1 cellular context compared by ENCODE assay signal in genomic region chr12:52952082-52952801, GRCh38.
TF ChIP-seq lines count a peak whose summit lies in the region.

No MANE protein-coding gene starts in this region.

TF ChIP-seq in K562, 482 proteins besides CTCF, POLR2A, EP300 and RAD21 (continues in another document):
- TF ChIP-seq FOXA3 (CRISPR knock-in tag; conservative IDR thresholded peaks at IDR 0.05 in 1 of 2, IDR thresholded peaks at IDR 0.05 in 1 of 2) (no peak), UBTF (IDR thresholded peaks at IDR 0.05; ENCODE audit: borderline replicate concordance in 1 of 2, low read depth in 2 of 2, low read length in 2 of 2) (no peak), XRCC5 (IDR thresholded peaks at IDR 0.05; ENCODE audit: low read depth, low read length) (peak; percentile 45; the same call in 1 of the 2 replicates), PTRF (tag; IDR thresholded peaks at IDR 0.05) (no peak), CXXC5 (CRISPR knock-in tag; IDR thresholded peaks at IDR 0.05) (peak; percentile 38; the same call in 1 of the 2 replicates), PHF8 (IDR thresholded peaks at IDR 0.05; ENCODE audit: borderline replicate concordance, low read length) (no peak), TAF9B (IDR thresholded peaks at IDR 0.05; ENCODE audit: partially characterized antibody) (no peak), TCF7 (IDR thresholded peaks at IDR 0.05; ENCODE audit: borderline replicate concordance) (no peak), ARID4B (CRISPR knock-in tag; IDR thresholded peaks at IDR 0.05) (peak; percentile 25; the same call in 1 of the 2 replicates), FOS (IDR thresholded peaks at IDR 0.05; ENCODE audit: extremely low read depth, insufficient read length) (no peak), NFE2L1 (tag; IDR thresholded peaks at IDR 0.05; ENCODE audit: borderline replicate concordance, low read depth) (no peak), NR2F6 (CRISPR knock-in tag; IDR thresholded peaks at IDR 0.05) (no peak), CHD2 (IDR thresholded peaks at IDR 0.05; ENCODE audit: low read depth, low read length) (no peak), DNMT1 (IDR thresholded peaks at IDR 0.05) (no peak), XRCC4 (IDR thresholded peaks at IDR 0.05; ENCODE audit: extremely low read depth, insufficient read depth, insufficient read length) (no peak), CBX2 (IDR thresholded peaks at IDR 0.05; ENCODE audit: insufficient read depth, low read length, poor library complexity, severe bottlenecking) (no peak), NELFE (IDR thresholded peaks at IDR 0.05; ENCODE audit: insufficient read depth, insufficient read length) (no peak), RBM14 (IDR thresholded peaks at IDR 0.05; ENCODE audit: borderline replicate concordance, insufficient read depth, low read depth, low read length) (no peak), FOXM1 (IDR thresholded peaks at IDR 0.05; ENCODE audit: low read depth) (no peak), FOXM1 (CRISPR knock-in tag; IDR thresholded peaks at IDR 0.05; ENCODE audit: low read depth) (no peak), BRD4 (IDR thresholded peaks at IDR 0.05) (no peak), TFAM (CRISPR knock-in tag; conservative IDR thresholded peaks at IDR 0.05) (no peak), ZNF407 (IDR thresholded peaks at IDR 0.05; ENCODE audit: low read depth) (no peak), FOSL1 (tag; conservative IDR thresholded peaks at IDR 0.05) (no peak), SNRNP70 (optimal IDR thresholded peaks at IDR 0.05; ENCODE audit: low read depth, low read length) (no peak), MBD1 (CRISPR knock-in tag; IDR thresholded peaks at IDR 0.05) (no peak), ZNF12 (CRISPR knock-in tag; IDR thresholded peaks at IDR 0.05) (no peak), ZFX (CRISPR knock-in tag; IDR thresholded peaks at IDR 0.05) (peak; percentile 50), ZNF263 (CRISPR knock-in tag; IDR thresholded peaks at IDR 0.05; ENCODE audit: borderline replicate concordance) (peak; percentile 49; the same call in 1 of the 2 replicates), TCFL5 (CRISPR knock-in tag; conservative IDR thresholded peaks at IDR 0.05) (no peak), XRCC3 (IDR thresholded peaks at IDR 0.05) (no peak), MCM7 (IDR thresholded peaks at IDR 0.05) (no peak), CBX8 (IDR thresholded peaks at IDR 0.05; ENCODE audit: borderline replicate concordance, extremely low read depth, low read depth, low read length, poor library complexity, severe bottlenecking) (no peak), MEIS2 (IDR thresholded peaks at IDR 0.05; ENCODE audit: partially characterized antibody) (no peak), DDX20 (tag; IDR thresholded peaks at IDR 0.05; ENCODE audit: low read depth) (no peak), CUX1 (CRISPR knock-in tag; IDR thresholded peaks at IDR 0.05) (no peak), ARID2 (IDR thresholded peaks at IDR 0.05) (0 out of 2 replicates have a peak, but pooled peaks have one; percentile 7), SMAD2 (IDR thresholded peaks at IDR 0.05; ENCODE audit: low read depth, low read length) (no peak), ETS1 (conservative IDR thresholded peaks at IDR 0.05; ENCODE audit: control insufficient read depth, low read depth, low read length) (no peak), RBFOX2 (IDR thresholded peaks at IDR 0.05; ENCODE audit: low read depth, low read length) (peak; percentile 54; the same call in 1 of the 2 replicates)
